ENCODE assay signal across 15 cellular contexts in the genomic region with DNA sequence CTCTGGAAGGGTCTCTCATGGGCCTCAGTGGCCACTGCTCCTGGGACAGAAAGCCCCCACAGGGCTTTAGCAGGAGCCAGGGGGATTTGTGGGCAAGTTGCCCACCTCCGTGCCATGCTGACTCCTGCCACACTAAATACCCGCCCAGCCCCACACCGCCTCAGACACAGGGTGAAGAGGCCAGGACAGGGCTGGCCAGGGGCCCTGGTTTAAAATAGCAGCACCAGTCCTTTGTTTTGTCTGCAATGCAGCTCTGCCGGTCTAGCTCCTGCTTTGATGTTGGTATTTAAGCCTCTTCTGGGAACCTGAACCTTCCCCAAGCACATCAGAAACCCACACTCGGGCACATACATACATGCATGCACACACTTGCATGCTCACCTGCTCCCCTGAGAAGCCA. TPM values are rescaled to one million over a fixed set of nuclear protein-coding genes. Genes with fewer than 3 reads are reported as not detected.
A peak's percentile ranks its signal among the peaks of the same experiment; 100 is the strongest.
DNase-seq lines count a peak whose midpoint lies in the region; ATAC-seq, FAIRE-seq and TF ChIP-seq lines count a peak whose summit lies in the region.
"Had no signal": no experiment of that assay in that cellular context is flagged by ENCODE, and none has a peak within 500 bp of the region (broad histone marks: within the 10 kb centered on the region; RNA-seq: fewer than 3 reads in every experiment).

No MANE protein-coding gene starts in this region.

- H3K36me3 ChIP-seq in H1 (ENCODE audit: control insufficient read depth in 2 of 4, insufficient read depth in 4 of 4, low read length in 3 of 4) = no peaks in the 10 kb centered on the region
- H3K36me3 ChIP-seq in osteoblast (ENCODE audit: insufficient read depth, low read length) = peaks cover 13% of the 10 kb centered on the region

- H3K27ac ChIP-seq in H1 (ENCODE audit: low read depth, low read length) (no peak overlapping the region), osteoblast (ENCODE audit: low read depth, low read length) (no peak overlapping the region)

- no peaks in the 10 kb centered on the region for H3K23me2 ChIP-seq in H1 (ENCODE audit: low read depth, low read length)

- H3K4me3 ChIP-seq in H1 (ENCODE audit: extremely low read depth in 1 of 4, insufficient read depth in 2 of 4, low read depth in 3 of 4, low read length in 4 of 4) (no peak overlapping the region), osteoblast (ENCODE audit: insufficient read depth, low read length) (no peak overlapping the region)

- 92% methylated on average over 5 of the region's 5 CpGs; no CpG with 5 or more reads in 1 of the 2 experiments for WGBS in H1 (ENCODE audit: extremely low coverage in 1 of 2, insufficient coverage in 1 of 2, insufficient read length in 1 of 2, insufficient replicate concordance in 2 of 2, low coverage in 1 of 2, low lambda C conversion rate in 2 of 2, missing lambda C conversion rate in 1 of 2), 2 experiments

- intact Hi-C loops in left cardiac atrium (cut with DNase I) = no loop called here

- no peak overlapping the region for H2BK20ac ChIP-seq in H1 (ENCODE audit: low read length)

- no peak for TF ChIP-seq RAD21 in H1 (IDR thresholded peaks at IDR 0.05 in 1 of 2, conservative IDR thresholded peaks at IDR 0.05 in 1 of 2; ENCODE audit: low read depth in 2 of 2, low read length in 2 of 2)

- H3K27me3 ChIP-seq in H1 (replicated peaks in 1 of 4; ENCODE audit: control insufficient read depth in 3 of 4, extremely low read depth in 1 of 4, insufficient read depth in 3 of 4, low read length in 3 of 4) (no peaks in the 10 kb centered on the region), osteoblast (ENCODE audit: insufficient read depth, low read length) (no peaks in the 10 kb centered on the region)

- H2BK5ac ChIP-seq in H1 (ENCODE audit: low read depth, low read length) = no peak overlapping the region

- no peaks in the 10 kb centered on the region for H3K27me3 Mint-ChIP-seq in type B pancreatic cell

- no peak overlapping the region for H4K8ac ChIP-seq in H1 (ENCODE audit: extremely low read depth, insufficient read depth, low read length)

- H3K79me2 ChIP-seq in H1 (ENCODE audit: control insufficient read depth in 1 of 2, insufficient read depth in 2 of 2, low read length in 2 of 2) (no peaks in the 10 kb centered on the region), osteoblast (ENCODE audit: insufficient read depth, low read length) (peaks cover 24% of the 10 kb centered on the region)

- FAIRE-seq in H1 (lab: Jason Lieb, UNC) = no peak

- no peak overlapping the region for H3K56ac ChIP-seq in H1 (replicated peaks; ENCODE audit: insufficient read length, low read depth, low read length)

- POLR2A ChIA-PET in H1 (lab: Charles Lee; ENCODE audit: partially characterized antibody) = interaction anchor here (1.5 to 2.6 kb wide), 3 partner anchors 12 to 16 kb away, joined by 4 to 6 read pairs (median 5); no protein-coding TSS in a partner anchor

- H3K27ac Mint-ChIP-seq in type B pancreatic cell = peak overlapping the region; percentile 77
- no peak overlapping the region for H3K27ac Mint-ChIP-seq in stimulated activated effector memory CD8-positive, alpha-beta T cell treated with anti-CD3 and anti-CD28 coated beads, Interleukin-12 subunit alpha, Interleukin-12 subunit beta, amount 100 ng/mL, for 72 hours
- H3K27ac Mint-ChIP-seq: CD4-positive, alpha-beta memory T cell had no signal

- peaks cover 0 to 2% (median 0%) of the 10 kb centered on the region in 4 experiments; a peak in 1 of 7 replicates for H3K4me1 ChIP-seq in H1 (replicated peaks in 1 of 4; ENCODE audit: control insufficient read depth in 3 of 4, insufficient read depth in 4 of 4, low read length in 3 of 4)
- no peaks in the 10 kb centered on the region for H3K4me1 ChIP-seq in osteoblast (ENCODE audit: insufficient read depth, low read length)

- TF ChIP-seq POLR2A in H1 (IDR thresholded peaks at IDR 0.05; ENCODE audit: control extremely low read depth in 1 of 2, low read depth in 2 of 2, low read length in 2 of 2) = no peak

- no peak overlapping the region for H3K18ac ChIP-seq in H1 (ENCODE audit: extremely low read depth, low read length)

- no peak overlapping the region for H2BK12ac ChIP-seq in H1 (ENCODE audit: low read depth, low read length)

- H3K79me1 ChIP-seq in H1 (ENCODE audit: low read depth, low read length) = no peaks in the 10 kb centered on the region

- no peak overlapping the region for H3K14ac ChIP-seq in H1 (ENCODE audit: insufficient read length)

- H3K4me1 Mint-ChIP-seq in type B pancreatic cell (ENCODE audit: unreplicated experiment) = peaks cover 24% of the 10 kb centered on the region
- no peaks in the 10 kb centered on the region for H3K4me1 Mint-ChIP-seq in stimulated activated effector memory CD8-positive, alpha-beta T cell treated with anti-CD3 and anti-CD28 coated beads, Interleukin-12 subunit alpha, Interleukin-12 subunit beta, amount 100 ng/mL, for 72 hours
- H3K4me1 Mint-ChIP-seq: CD4-positive, alpha-beta memory T cell had no signal

- no peaks in the 10 kb centered on the region for H3K9me3 Mint-ChIP-seq in type B pancreatic cell
- no peaks in the 10 kb centered on the region for H3K9me3 Mint-ChIP-seq in stimulated activated effector memory CD8-positive, alpha-beta T cell treated with anti-CD3 and anti-CD28 coated beads, Interleukin-12 subunit alpha, Interleukin-12 subunit beta, amount 100 ng/mL, for 72 hours

- H3K9me3 ChIP-seq in H1 (ENCODE audit: insufficient read depth in 2 of 2, low read depth in 1 of 2, low read length in 1 of 2) = peaks cover 0 to 11% of the 10 kb centered on the region in 2 experiments; a peak in 2 of 4 replicates
- peaks cover 6% of the 10 kb centered on the region for H3K9me3 ChIP-seq in osteoblast (ENCODE audit: low read depth, low read length)

- TF ChIP-seq CTCF in H1 (IDR thresholded peaks at IDR 0.05; ENCODE audit: control extremely low read depth in 1 of 3, insufficient read depth in 1 of 3, low read depth in 1 of 3, low read length in 3 of 3) = no peak
- TF ChIP-seq CTCF in osteoblast (IDR thresholded peaks at IDR 0.05; ENCODE audit: extremely low read depth, low read depth, low read length) = no peak
- TF ChIP-seq CTCF in type B pancreatic cell (conservative IDR thresholded peaks at IDR 0.05) = no peak

- no peak overlapping the region for H3K4me3 Mint-ChIP-seq in type B pancreatic cell
- H3K4me3 Mint-ChIP-seq in stimulated activated effector memory CD8-positive, alpha-beta T cell treated with anti-CD3 and anti-CD28 coated beads, Interleukin-12 subunit alpha, Interleukin-12 subunit beta, amount 100 ng/mL, for 72 hours = no peak overlapping the region
- H3K4me3 Mint-ChIP-seq: CD4-positive, alpha-beta memory T cell had no signal

- CTCF ChIA-PET in H1 (lab: Charles Lee; ENCODE audit: partially characterized antibody) = interaction anchor here (1.1 to 6.2 kb wide), 3 partner anchors 9 to 195 kb away, joined by 3 to 39 read pairs (median 3); no protein-coding TSS in a partner anchor

- no peak overlapping the region for H3K23ac ChIP-seq in H1 (ENCODE audit: insufficient read length)

- H4K20me1 ChIP-seq in H1 (replicated peaks in 1 of 2; ENCODE audit: control insufficient read depth in 1 of 2, insufficient read depth in 2 of 2, low read length in 2 of 2) (peaks cover 3 to 4% of the 10 kb centered on the region in 2 experiments), osteoblast (ENCODE audit: insufficient read depth, low read length) (peaks cover 17% of the 10 kb centered on the region)

- DNase-seq in H1 (ENCODE audit: low read depth in 1 of 2, low spot score in 2 of 2) (no peak), left cardiac atrium (no peak), osteoblast (ENCODE audit: insufficient read length, low spot score, missing footprints) (peak; percentile 51), type B pancreatic cell (ENCODE audit: extremely low spot score, unreplicated experiment) (no peak), dedifferentiated amniotic fluid mesenchymal stem cell (ENCODE audit: extremely low spot score) (no peak)
- DNase-seq in stimulated activated effector memory CD8-positive, alpha-beta T cell treated with anti-CD3 and anti-CD28 coated beads, Interleukin-12 subunit alpha, Interleukin-12 subunit beta, amount 100 ng/mL, for 72 hours (ENCODE audit: low spot score in 2 of 2) = no peak
- DNase-seq: Calu3, DMS53, GOT3, KG1, NCI-H1417 treated with DMSO at 0.1 percent for 48 hours, NCI-H2029 treated with DMSO at 0.1 percent for 48 hours, NCI-H748 treated with DMSO at 0.1 percent for 48 hours had no signal

- no peak overlapping the region for H3K9ac ChIP-seq in H1 (replicated peaks in 1 of 4; ENCODE audit: extremely low read depth in 1 of 4, low read depth in 3 of 4, low read length in 3 of 4)

- TF ChIP-seq EP300 in H1 (IDR thresholded peaks at IDR 0.05; ENCODE audit: borderline replicate concordance in 1 of 2, low read depth in 2 of 2, low read length in 2 of 2) = no peak

- H4K91ac ChIP-seq in H1 (replicated peaks; ENCODE audit: insufficient read length, low read length) = no peak overlapping the region

- no peak overlapping the region for H3K4ac ChIP-seq in H1 (replicated peaks; ENCODE audit: insufficient read length, low read depth, low read length)

- H2AFZ ChIP-seq in H1 (ENCODE audit: low read length) = no peak overlapping the region
- no peak overlapping the region for H2AFZ ChIP-seq in osteoblast (ENCODE audit: low read length)

- no peak overlapping the region for H2BK15ac ChIP-seq in H1 (ENCODE audit: low read length)

- no peak overlapping the region for H4K5ac ChIP-seq in H1 (ENCODE audit: insufficient read length, low read depth, low read length)

- H2BK120ac ChIP-seq in H1 (replicated peaks; ENCODE audit: low read depth, low read length) = no peak overlapping the region

- H3K4me2 ChIP-seq in H1 (ENCODE audit: insufficient read depth in 1 of 2, low read depth in 2 of 2, low read length in 2 of 2) (no peak overlapping the region), osteoblast (ENCODE audit: insufficient read depth, low read length) (no peak overlapping the region)

- H2AK5ac ChIP-seq in H1 (ENCODE audit: low read depth, low read length) = 0 out of 2 replicates have a peak overlapping the region, but pooled peaks have one; percentile 15

- H3K36me3 Mint-ChIP-seq in type B pancreatic cell = peaks cover 18% of the 10 kb centered on the region
- H3K36me3 Mint-ChIP-seq in stimulated activated effector memory CD8-positive, alpha-beta T cell treated with anti-CD3 and anti-CD28 coated beads, Interleukin-12 subunit alpha, Interleukin-12 subunit beta, amount 100 ng/mL, for 72 hours = no peaks in the 10 kb centered on the region

- ATAC-seq in left cardiac atrium (peak; percentile 53 to 69), GM18873 (IDR thresholded peaks at IDR 0.05; ENCODE audit: low FRiP score, unreplicated experiment) (no peak)
- ATAC-seq in stimulated activated effector memory CD8-positive, alpha-beta T cell treated with anti-CD3 and anti-CD28 coated beads, Interleukin-12 subunit alpha, Interleukin-12 subunit beta, amount 100 ng/mL, for 72 hours = no peak

RNA-seq across cellular contexts. Expression of a gene that starts 14.4 kb away (rescaled TPM):
- 8.6 and 9.9 TPM in 2 replicates for total RNA-seq in H1 (2021; fragmentation: NEBNext Ultra II Directional; extraction: Animal tissue kit (Norgen Biotek cat#: 25700))
- polyA plus RNA-seq in H1 (2011; rRNA removed) = 1.7 and 3.2 TPM in 2 replicates
- 2.3 TPM for polyA plus RNA-seq in H1 (2011; cell fraction: cytosol; rRNA removed)
- polyA plus RNA-seq in H1 (2011; cell fraction: nucleus; rRNA removed) = 6.3 TPM
- 6.6 to 8.1 TPM (median 7.1 TPM) in 4 replicates for polyA plus RNA-seq in H1 (2012, experiment 1 of 2)
- polyA plus RNA-seq in H1 (2012, experiment 2 of 2) = 6.2 TPM
- 7.2 TPM for polyA plus RNA-seq in H1 (2013, experiment 1 of 2)
- 6.0 TPM for polyA plus RNA-seq in H1 (2013, experiment 2 of 2)
- polyA minus RNA-seq in H1 (2011; rRNA and poly(A)+ RNA removed) = 2.0 and 2.7 TPM in 2 replicates
- polyA minus RNA-seq in H1 (2011; cell fraction: cytosol; rRNA and poly(A)+ RNA removed) = 9.5 TPM
- 2.5 TPM for polyA minus RNA-seq in H1 (2011; cell fraction: nucleus; rRNA and poly(A)+ RNA removed)
- total RNA-seq in left cardiac atrium = 10 to 100 TPM; 39.4 to 44.7 TPM
- total RNA-seq in osteoblast = 61.3 and 83.6 TPM in 2 replicates
- total RNA-seq in type B pancreatic cell (ENCODE audit: low replicate concordance) = 135 and 169 TPM in 2 replicates

Comparison
In these comparisons a context has a peak if more than half of its experiments do, and no peak if none do; other contexts are left out.
1. ATAC-seq: peak in left cardiac atrium (2 of 2); none in stimulated activated effector memory CD8-positive, alpha-beta T cell treated with anti-CD3 and anti-CD28 coated beads, Interleukin-12 subunit alpha, Interleukin-12 subunit beta, amount 100 ng/mL, for 72 hours (single experiment) and GM18873 (single experiment).